ENCODE assay signal across 11 cellular contexts in genomic region chr2:36549063-36549662, GRCh38. TPM values are rescaled to one million over a fixed set of nuclear protein-coding genes. Genes with fewer than 3 reads are reported as not detected.
DNase-seq lines count a peak whose midpoint lies in the region; ATAC-seq and TF ChIP-seq lines count a peak whose summit lies in the region.
"Had no signal": no experiment of that assay in that cellular context is flagged by ENCODE, and none has a peak within 500 bp of the region (broad histone marks: within the 10 kb centered on the region; RNA-seq: fewer than 3 reads in every experiment).

No MANE protein-coding gene starts in this region.

- no peaks in the 10 kb centered on the region for H3K9me3 Mint-ChIP-seq in CD4-positive, alpha-beta T cell
- H3K9me3 Mint-ChIP-seq in mesothelial cell of epicardium (no peaks in the 10 kb centered on the region), glutamatergic neuron (ENCODE audit: unreplicated experiment) (no peaks in the 10 kb centered on the region)

- DNase-seq in CD4-positive, alpha-beta T cell: no peak
- DNase-seq in HT1080 (ENCODE audit: low read depth): peak; percentile 49
- DNase-seq in cardiac fibroblast (ENCODE audit: low read depth in 2 of 2): peak; percentile 51 to 70
- no peak for DNase-seq in mesothelial cell of epicardium (ENCODE audit: low spot score in 2 of 2, unreplicated experiment in 2 of 2)
- no peak for DNase-seq in stimulated activated CD4-positive, alpha-beta T cell treated with anti-CD3 and anti-CD28 coated beads, Interleukin-12 subunit alpha, Interleukin-12 subunit beta, amount 100 ng/mL, for 4 hours
- no peak for DNase-seq in inferior parietal cortex (ENCODE audit: extremely low spot score)
- DNase-seq in glutamatergic neuron: no peak
- no peak for DNase-seq in NCI-H2171 treated with DMSO at 0.1 percent for 48 hours (lab: John Stamatoyannopoulos, UW)
- DNase-seq: mesendoderm, NCI-H1417 treated with DMSO at 0.1 percent for 48 hours, WERI-Rb-1 had no signal

- CTCF ChIA-PET in CD4-positive, alpha-beta T cell (lab: Charles Lee): no interaction called here

- peaks cover 18% of the 10 kb centered on the region for H3K4me1 Mint-ChIP-seq in CD4-positive, alpha-beta T cell (ENCODE audit: low read depth)
- H3K4me1 Mint-ChIP-seq in mesothelial cell of epicardium (peaks cover 37% of the 10 kb centered on the region), glutamatergic neuron (ENCODE audit: low read depth, unreplicated experiment) (peaks cover 5% of the 10 kb centered on the region)

- H3K9me3 ChIP-seq in CD4-positive, alpha-beta T cell (ENCODE audit: control insufficient read depth, low read length): no peaks in the 10 kb centered on the region

- H3K27ac ChIP-seq in CD4-positive, alpha-beta T cell (ENCODE audit: low read depth, low read length): no peak overlapping the region
- H3K27ac ChIP-seq: WERI-Rb-1 had no signal

- H3K4me3 Mint-ChIP-seq in CD4-positive, alpha-beta T cell: peak overlapping the region; percentile 21
- H3K4me3 Mint-ChIP-seq in mesothelial cell of epicardium (peak overlapping the region; percentile 27), glutamatergic neuron (ENCODE audit: unreplicated experiment) (no peak overlapping the region)

- intact Hi-C loops in CD4-positive, alpha-beta T cell (cut with DNase I, micrococcal nuclease): no loop called here

- peak overlapping the region; percentile 33 for H3K27ac Mint-ChIP-seq in CD4-positive, alpha-beta T cell
- peak overlapping the region; percentile 96 for H3K27ac Mint-ChIP-seq in mesothelial cell of epicardium
- no peak overlapping the region for H3K27ac Mint-ChIP-seq in glutamatergic neuron (ENCODE audit: unreplicated experiment)

- H3K27me3 Mint-ChIP-seq in CD4-positive, alpha-beta T cell: no peaks in the 10 kb centered on the region
- H3K27me3 Mint-ChIP-seq in mesothelial cell of epicardium (ENCODE audit: low read depth): no peaks in the 10 kb centered on the region
- H3K27me3 Mint-ChIP-seq in glutamatergic neuron (ENCODE audit: unreplicated experiment): no peaks in the 10 kb centered on the region

- peak; percentile 57 for ATAC-seq in CD4-positive, alpha-beta T cell (ENCODE audit: poor library complexity)

- no peaks in the 10 kb centered on the region for H3K27me3 ChIP-seq in CD4-positive, alpha-beta T cell (ENCODE audit: control insufficient read depth, insufficient read depth, low read length)

- no peak overlapping the region for H3K4me3 ChIP-seq in cardiac fibroblast (replicated peaks in 1 of 2; ENCODE audit: low read depth in 2 of 2, low read length in 2 of 2)

- H3K36me3 Mint-ChIP-seq in CD4-positive, alpha-beta T cell (ENCODE audit: low read depth): peaks cover 73% of the 10 kb centered on the region
- H3K36me3 Mint-ChIP-seq in mesothelial cell of epicardium (peaks cover 38% of the 10 kb centered on the region), glutamatergic neuron (ENCODE audit: unreplicated experiment) (no peaks in the 10 kb centered on the region)

- POLR2A ChIA-PET in CD4-positive, alpha-beta T cell (lab: Charles Lee): no interaction called here

- no peak for TF ChIP-seq CTCF in CD4-positive, alpha-beta T cell (IDR thresholded peaks at IDR 0.05)
- no peak for TF ChIP-seq CTCF in cardiac fibroblast (IDR thresholded peaks at IDR 0.05; ENCODE audit: low read depth, low read length)
- no peak for TF ChIP-seq CTCF in mesothelial cell of epicardium (IDR thresholded peaks at IDR 0.05; ENCODE audit: unreplicated experiment)
- TF ChIP-seq CTCF in glutamatergic neuron (IDR thresholded peaks at IDR 0.05; ENCODE audit: partially characterized antibody, unreplicated experiment): no peak

RNA-seq across cellular contexts. Expression of gene FEZ2, which starts 48.8 kb away (rescaled TPM):
- total RNA-seq in CD4-positive, alpha-beta T cell: 1 to 10 TPM; 4.8 to 5.6 TPM
- 39.3 and 42.4 TPM in 2 replicates for total RNA-seq in HT1080 (2014; rRNA removed; shearing (Covaris generic))
- polyA plus RNA-seq in HT1080 (2015; cell fraction: cytosol; rRNA removed): 56.3 and 63.4 TPM in 2 replicates
- 53.3 and 57.5 TPM in 2 replicates for polyA plus RNA-seq in HT1080 (2015; cell fraction: nucleus; rRNA removed)
- total RNA-seq in mesothelial cell of epicardium (60.4 to 64.6 TPM (median 64.5 TPM) in 3 replicates), glutamatergic neuron (ENCODE audit: unreplicated experiment) (47.3 TPM)

Comparison
In these comparisons a context has a peak if more than half of its experiments do, and no peak if none do; other contexts are left out.
1. DNase-seq: peak in HT1080 (single experiment) and cardiac fibroblast (2 of 2); none in CD4-positive, alpha-beta T cell (0 of 10), mesothelial cell of epicardium (0 of 2), stimulated activated CD4-positive, alpha-beta T cell treated with anti-CD3 and anti-CD28 coated beads, Interleukin-12 subunit alpha, Interleukin-12 subunit beta, amount 100 ng/mL, for 4 hours (single experiment), inferior parietal cortex (single experiment), glutamatergic neuron (single experiment) and NCI-H2171 treated with DMSO at 0.1 percent for 48 hours (single experiment).